15 cellular contexts compared by ENCODE assay signal in the genomic region with DNA sequence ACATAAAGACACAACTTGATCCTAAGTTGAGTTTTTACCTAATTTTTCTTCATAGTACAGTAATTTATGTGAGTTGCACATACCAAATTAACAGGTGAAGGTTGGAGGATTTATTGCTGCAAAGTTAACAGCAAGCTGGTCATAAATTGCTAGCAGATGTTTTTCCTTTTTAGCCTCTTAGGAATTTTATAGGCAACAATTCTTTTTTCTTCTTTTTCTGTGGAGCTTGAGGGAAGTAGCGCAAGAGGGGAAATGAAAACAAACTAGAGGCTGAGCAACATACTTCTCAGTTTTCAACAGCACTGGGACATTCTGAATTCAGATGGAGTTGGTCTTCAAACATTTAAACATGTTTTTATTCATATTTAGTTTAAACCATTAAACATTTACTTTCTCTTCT.
DNase-seq lines count a peak whose midpoint lies in the region; ATAC-seq and TF ChIP-seq lines count a peak whose summit lies in the region.
"Had no signal": no experiment of that assay in that cellular context is flagged by ENCODE, and none has a peak within 500 bp of the region (broad histone marks: within the 10 kb centered on the region; RNA-seq: fewer than 3 reads in every experiment).

No MANE protein-coding gene starts in this region.

- no peaks in the 10 kb centered on the region for H3K9me3 ChIP-seq in CD4-positive, alpha-beta memory T cell (ENCODE audit: control insufficient read depth in 1 of 2, low read length in 2 of 2)
- no peaks in the 10 kb centered on the region for H3K9me3 ChIP-seq in IMR-90 (ENCODE audit: control insufficient read depth, insufficient read depth, low read length)
- H3K9me3 ChIP-seq in WERI-Rb-1 (ENCODE audit: severe bottlenecking), result no peaks in the 10 kb centered on the region
- H3K9me3 ChIP-seq: breast epithelium, heart left ventricle, upper lobe of left lung had no signal

- in situ Hi-C loops in IMR-90 (cut with MboI; ENCODE audit: low sequenced_read_pairs), result no loop called here

- H2BK15ac ChIP-seq in IMR-90 (ENCODE audit: low read depth, low read length), result no peak overlapping the region

- peaks cover 85% of the 10 kb centered on the region for H3K36me3 ChIP-seq in CD4-positive, alpha-beta memory T cell (ENCODE audit: insufficient read depth, low read length)
- H3K36me3 ChIP-seq in IMR-90 (ENCODE audit: control insufficient read depth, insufficient read depth, low read length) (peaks cover 16% of the 10 kb centered on the region), WERI-Rb-1 (no peaks in the 10 kb centered on the region)
- H3K36me3 ChIP-seq: breast epithelium had no signal

- no peak overlapping the region for H4K5ac ChIP-seq in IMR-90 (ENCODE audit: low read depth, low read length)

- H2AFZ ChIP-seq in IMR-90 (replicated peaks; ENCODE audit: low read length, poor library complexity), result no peak overlapping the region

- no peak overlapping the region for H2AK9ac ChIP-seq in IMR-90 (replicated peaks; ENCODE audit: low read depth, low read length, poor library complexity)

- H3K27ac ChIP-seq in CD4-positive, alpha-beta memory T cell (ENCODE audit: low read depth, low read length), result no peak overlapping the region
- H3K27ac ChIP-seq in IMR-90 (ENCODE audit: insufficient read depth, low read length), result no peak overlapping the region
- no peak overlapping the region for H3K27ac ChIP-seq in substantia nigra (ENCODE audit: low read depth, low read length, poor library complexity, severe bottlenecking)
- H3K27ac ChIP-seq in RWPE1, result no peak overlapping the region
- no peak overlapping the region for H3K27ac ChIP-seq in WERI-Rb-1
- H3K27ac ChIP-seq: breast epithelium, heart left ventricle, upper lobe of left lung had no signal

- no peaks in the 10 kb centered on the region for H3K27me3 Mint-ChIP-seq in CD4-positive, alpha-beta memory T cell
- H3K27me3 Mint-ChIP-seq in nephron progenitor cell (ENCODE audit: low read depth, poor library complexity), result no peaks in the 10 kb centered on the region

- intact Hi-C loops in CD4-positive, alpha-beta memory T cell (cut with micrococcal nuclease), result no loop called here
- intact Hi-C loops in IMR-90 (cut with micrococcal nuclease), result no loop called here

- TF ChIP-seq CTCF in IMR-90 (conservative IDR thresholded peaks at IDR 0.05; ENCODE audit: low read depth, low read length), result no peak
- no peak for TF ChIP-seq CTCF in nephron progenitor cell (IDR thresholded peaks at IDR 0.05)
- TF ChIP-seq CTCF in RWPE1 (conservative IDR thresholded peaks at IDR 0.05; ENCODE audit: low read depth), result no peak
- no peak for TF ChIP-seq CTCF in WERI-Rb-1 (IDR thresholded peaks at IDR 0.05; ENCODE audit: low read depth, low read length)

- H2BK5ac ChIP-seq in IMR-90 (ENCODE audit: low read depth, low read length, poor library complexity, severe bottlenecking), result no peak overlapping the region

- no peak overlapping the region for H3K4me3 Mint-ChIP-seq in CD4-positive, alpha-beta memory T cell
- peak overlapping the region; percentile 28 for H3K4me3 Mint-ChIP-seq in nephron progenitor cell

- peaks cover 9% of the 10 kb centered on the region for H3K4me1 ChIP-seq in CD4-positive, alpha-beta memory T cell (ENCODE audit: insufficient read depth, low read length)
- peaks cover 2% of the 10 kb centered on the region; the same call in 1 of the 2 replicates for H3K4me1 ChIP-seq in IMR-90 (ENCODE audit: control insufficient read depth, insufficient read depth, low read length)
- H3K4me1 ChIP-seq: breast epithelium, upper lobe of left lung had no signal

- no peak overlapping the region for H3K4me3 ChIP-seq in CD4-positive, alpha-beta memory T cell (ENCODE audit: low read length in 2 of 2)
- H3K4me3 ChIP-seq in IMR-90 (ENCODE audit: insufficient read depth, low read depth, low read length) (no peak overlapping the region), WERI-Rb-1 (ENCODE audit: low read depth, low read length) (no peak overlapping the region)
- H3K4me3 ChIP-seq: breast epithelium, heart left ventricle, upper lobe of left lung had no signal

- H3K36me3 Mint-ChIP-seq in CD4-positive, alpha-beta memory T cell, result peaks cover 66 to 83% of the 10 kb centered on the region in 2 donors
- H3K36me3 Mint-ChIP-seq in nephron progenitor cell (ENCODE audit: low read depth), result peaks cover 73% of the 10 kb centered on the region

- H3K56ac ChIP-seq in IMR-90 (ENCODE audit: extremely low read depth, insufficient read depth, low read length), result no peak overlapping the region

- H3K9me1 ChIP-seq in IMR-90 (ENCODE audit: insufficient read depth, low read length), result peaks cover 12% of the 10 kb centered on the region

- no peak overlapping the region for H2AK5ac ChIP-seq in IMR-90 (ENCODE audit: low read depth, low read length)

- H3K79me1 ChIP-seq in IMR-90 (ENCODE audit: low read depth in 1 of 2, low read length in 2 of 2), result no peaks in the 10 kb centered on the region

- H3K9me3 Mint-ChIP-seq in CD4-positive, alpha-beta memory T cell, result peaks cover 0 to 2% (median 0%) of the 10 kb centered on the region in 8 donors
- peaks cover 4% of the 10 kb centered on the region for H3K9me3 Mint-ChIP-seq in nephron progenitor cell

- peaks cover 12 to 22% (median 15%) of the 10 kb centered on the region in 4 donors for H3K4me1 Mint-ChIP-seq in CD4-positive, alpha-beta memory T cell
- peaks cover 45% of the 10 kb centered on the region for H3K4me1 Mint-ChIP-seq in nephron progenitor cell

- no peak for TF ChIP-seq POLR2A in IMR-90 (IDR thresholded peaks at IDR 0.05; ENCODE audit: low read depth, low read length)

- POLR2A ChIA-PET in CD4-positive, alpha-beta memory T cell (lab: Charles Lee; ENCODE audit: partially characterized antibody), result no interaction called here
- POLR2A ChIA-PET in IMR-90 (lab: Charles Lee; ENCODE audit: unreplicated experiment) (no interaction called here), RWPE1 (lab: Yijun Ruan, JAX; ENCODE audit: low non-redundant PET) (no interaction called here)

- no peak overlapping the region for H2BK20ac ChIP-seq in IMR-90 (ENCODE audit: low read depth, low read length)

- no peak overlapping the region for H3K18ac ChIP-seq in IMR-90 (ENCODE audit: low read depth, low read length)

- no peak overlapping the region for H3K4me2 ChIP-seq in IMR-90 (ENCODE audit: low read depth, low read length)

- H3K9ac ChIP-seq in IMR-90 (ENCODE audit: low read depth, low read length), result no peak overlapping the region

- H3K27ac Mint-ChIP-seq in CD4-positive, alpha-beta memory T cell, result peak overlapping the region in 4 of 7 donors; percentile 60 to 77 (median 69)
- H3K27ac Mint-ChIP-seq in nephron progenitor cell, result peak overlapping the region; percentile 3

- peak; percentile 93 for ATAC-seq in IMR-90 (ENCODE audit: low read depth)
- ATAC-seq: heart left ventricle had no signal

- WGBS in IMR-90 (ENCODE audit: extremely low coverage in 2 of 2, insufficient read length in 1 of 2), 2 experiments, result no CpG with 5 or more reads among the region's 1 CpG

- no peaks in the 10 kb centered on the region for H4K20me1 ChIP-seq in IMR-90 (ENCODE audit: insufficient read depth, low read length)

- no peak overlapping the region for H2BK120ac ChIP-seq in IMR-90 (ENCODE audit: low read depth, low read length)

- no peaks in the 10 kb centered on the region for H3K27me3 ChIP-seq in CD4-positive, alpha-beta memory T cell (ENCODE audit: insufficient read depth, low read length)
- H3K27me3 ChIP-seq in IMR-90 (ENCODE audit: control insufficient read depth, insufficient read depth, low read length), result no peaks in the 10 kb centered on the region
- no peaks in the 10 kb centered on the region for H3K27me3 ChIP-seq in WERI-Rb-1 (ENCODE audit: insufficient read depth, low read depth, severe bottlenecking)
- H3K27me3 ChIP-seq: breast epithelium, heart left ventricle, upper lobe of left lung had no signal

- DNase-seq in CD4-positive, alpha-beta memory T cell, result no peak
- DNase-seq in IMR-90, result peak; percentile 57
- DNase-seq in dedifferentiated amniotic fluid mesenchymal stem cell (ENCODE audit: extremely low spot score), result peak; percentile 55
- no peak for DNase-seq in nephron progenitor cell
- DNase-seq in substantia nigra (lab: John Stamatoyannopoulos, UW), result no peak
- DNase-seq in RWPE1 (ENCODE audit: low spot score), result no peak
- DNase-seq in WERI-Rb-1, result no peak
- DNase-seq: activated CD4-positive, alpha-beta T cell treated with anti-CD3 and anti-CD28 coated beads, Interleukin-2, amount 50 U/mL, for 48 hours; heart left ventricle; kidney glomerular epithelial cell; MM.1S; retina; SHP77 treated with DMSO at 0.1 percent for 48 hours; upper lobe of left lung had no signal

- CTCF ChIA-PET in CD4-positive, alpha-beta memory T cell (lab: Charles Lee; ENCODE audit: partially characterized antibody), result interaction anchor here (2.6 kb wide), 1 partner anchor 12 kb away, joined by 8 read pairs; no protein-coding TSS in a partner anchor
- CTCF ChIA-PET in IMR-90 (lab: Yijun Ruan, JAX) (interaction anchor here (2.0 kb wide), 1 partner anchor 23 kb away, joined by 5 read pairs; no protein-coding TSS in a partner anchor), RWPE1 (lab: Yijun Ruan, JAX) (no interaction called here)

- no peak overlapping the region for H3K23ac ChIP-seq in IMR-90 (ENCODE audit: low read depth, low read length)

- TF ChIP-seq RAD21 in IMR-90 (IDR thresholded peaks at IDR 0.05; ENCODE audit: low read length), result no peak

- no TSS peak for BruUV-seq in IMR-90 (replicated peaks; lab: Mats Ljungman, UMichigan)

- dilution Hi-C loops in IMR-90 (cut with HindIII; ENCODE audit: low sequenced_read_pairs, unreplicated experiment), result no loop called here

- H3K14ac ChIP-seq in IMR-90 (replicated peaks; ENCODE audit: low read depth, low read length), result no peak overlapping the region

- no peak overlapping the region for H4K8ac ChIP-seq in IMR-90 (ENCODE audit: low read depth in 2 of 2, low read length in 2 of 2)

- H4K91ac ChIP-seq in IMR-90 (ENCODE audit: insufficient read depth, low read depth, low read length), result no peak overlapping the region

- no peak overlapping the region for H3K4ac ChIP-seq in IMR-90 (ENCODE audit: low read depth, low read length)

TF ChIP-seq in IMR-90, 13 proteins besides CTCF, POLR2A, EP300 and RAD21 (continues in another document):
- TF ChIP-seq CEBPB (IDR thresholded peaks at IDR 0.05; ENCODE audit: low read depth, low read length) (no peak), MAZ (IDR thresholded peaks at IDR 0.05; ENCODE audit: borderline replicate concordance, low read depth, low read length) (no peak), BHLHE40 (IDR thresholded peaks at IDR 0.05; ENCODE audit: low read depth, low read length) (no peak), RCOR1 (IDR thresholded peaks at IDR 0.05; ENCODE audit: insufficient replicate concordance, low read length) (no peak), NFE2L2 (IDR thresholded peaks at IDR 0.05; ENCODE audit: low read depth, low read length) (no peak), CHD1 (IDR thresholded peaks at IDR 0.05; ENCODE audit: low read depth, low read length) (no peak)
- TF ChIP-seq, protein P1, sequence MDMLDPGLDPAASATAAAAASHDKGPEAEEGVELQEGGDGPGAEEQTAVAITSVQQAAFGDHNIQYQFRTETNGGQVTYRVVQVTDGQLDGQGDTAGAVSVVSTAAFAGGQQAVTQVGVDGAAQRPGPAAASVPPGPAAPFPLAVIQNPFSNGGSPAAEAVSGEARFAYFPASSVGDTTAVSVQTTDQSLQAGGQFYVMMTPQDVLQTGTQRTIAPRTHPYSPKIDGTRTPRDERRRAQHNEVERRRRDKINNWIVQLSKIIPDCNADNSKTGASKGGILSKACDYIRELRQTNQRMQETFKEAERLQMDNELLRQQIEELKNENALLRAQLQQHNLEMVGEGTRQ (IDR thresholded peaks at IDR 0.05; ENCODE audit: low read depth, low read length), result no peak

Comparison
In these comparisons a context has a peak if more than half of its experiments do, and no peak if none do; other contexts are left out.
1. DNase-seq: peak in IMR-90 (single experiment) and dedifferentiated amniotic fluid mesenchymal stem cell (single experiment); none in CD4-positive, alpha-beta memory T cell (0 of 5), nephron progenitor cell (single experiment), substantia nigra (0 of 49), RWPE1 (single experiment) and WERI-Rb-1 (single experiment).